ENCODE assay signal across 8 cellular contexts in the genomic region with DNA sequence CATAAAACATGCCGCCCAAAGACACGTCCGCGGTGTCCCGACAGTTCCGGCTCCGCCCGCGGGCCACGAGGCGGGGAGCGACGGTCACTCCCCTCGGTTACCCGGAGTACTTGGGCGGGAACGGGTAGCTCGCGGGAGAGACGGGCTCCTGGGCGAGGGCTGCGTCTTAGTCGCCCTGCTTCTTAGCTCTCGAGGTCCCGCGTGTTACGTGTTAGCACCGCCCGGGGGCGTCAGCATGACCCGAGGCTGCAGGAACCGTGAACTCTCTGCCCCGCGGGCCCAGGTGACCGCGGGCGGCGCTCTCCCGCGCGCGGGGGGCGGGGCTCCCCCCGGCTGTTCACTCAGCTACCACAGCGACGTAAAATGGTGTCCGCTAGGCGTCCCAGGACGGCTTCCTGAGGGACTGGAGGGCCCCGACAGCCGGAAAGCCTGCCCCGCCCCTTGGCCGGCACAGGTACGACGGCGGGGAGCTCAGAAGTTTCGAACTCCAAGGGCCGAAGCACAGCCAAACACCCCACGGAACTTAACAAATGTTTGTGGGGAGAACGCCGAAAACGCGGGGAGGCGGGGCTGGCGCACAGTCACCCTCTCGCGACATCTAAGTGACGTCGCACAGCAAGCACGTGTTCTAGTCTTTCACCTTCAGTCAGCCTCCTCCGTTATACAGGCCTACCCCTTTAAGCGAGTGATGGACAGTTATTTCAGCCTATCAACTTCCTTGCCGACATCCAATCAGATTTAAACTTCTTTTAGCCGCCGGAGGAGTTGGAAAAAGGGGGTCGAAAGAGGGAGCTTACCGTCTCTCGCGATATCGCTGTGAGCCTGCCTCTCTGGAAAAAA. TPM values are rescaled to one million over a fixed set of nuclear protein-coding genes. Genes with fewer than 3 reads are reported as not detected.
A peak's percentile ranks its signal among the peaks of the same experiment; 100 is the strongest.
DNase-seq lines count a peak whose midpoint lies in the region; ATAC-seq and TF ChIP-seq lines count a peak whose summit lies in the region.

No MANE protein-coding gene starts in this region.

- H3K27me3 ChIP-seq in layer of hippocampus (ENCODE audit: control insufficient read depth, insufficient read depth, low read length): no peaks in the 10 kb centered on the region

- peak; percentile 58 for ATAC-seq in GM19043 (IDR thresholded peaks at IDR 0.05; ENCODE audit: low read depth, unreplicated experiment)
- peak; percentile 65 for ATAC-seq in HG03342 (IDR thresholded peaks at IDR 0.05; ENCODE audit: unreplicated experiment)
- peak; percentile 76 to 80 for ATAC-seq in activated CD4-positive, CD25-positive, alpha-beta regulatory T cell treated with anti-CD3 and anti-CD28 coated beads, Interleukin-2, amount 50 U/mL, for 24 hours

- peak; percentile 43 for TF ChIP-seq CTCF in AG09319 (IDR thresholded peaks at IDR 0.05; ENCODE audit: low read depth, low read length)

- H3K27ac ChIP-seq in layer of hippocampus (ENCODE audit: low read depth, low read length): peak overlapping the region; percentile 99

- DNase-seq in AG09319 (ENCODE audit: extremely low read depth, low read depth) (peak; percentile 62), NCI-H345 treated with DMSO at 0.1 percent for 48 hours (lab: John Stamatoyannopoulos, UW; ENCODE audit: unreplicated experiment) (peak; percentile 100), cerebellum (ENCODE audit: low spot score) (peak; percentile 98)
- DNase-seq in stimulated activated CD4-positive, alpha-beta T cell treated with anti-CD3 and anti-CD28 coated beads, Interleukin-1b, Interleukin-23, amount 100 ng/mL, for 4 hours (ENCODE audit: low read depth in 2 of 2): peak; percentile 85 to 92

RNA-seq across cellular contexts. Expression of a gene that starts 0.8 kb away (rescaled TPM):
- total RNA-seq in cerebellum: 62.4 TPM

RNA-seq across cellular contexts. Expression of a gene that starts 52.4 kb away (rescaled TPM):
- total RNA-seq in cerebellum: 20.8 TPM

Comparison
In these comparisons a context has a peak if more than half of its experiments do, and no peak if none do; other contexts are left out.
1. Peak in every context shown above with its lines: DNase-seq, ATAC-seq and H3K27ac ChIP-seq.